Comparison of ENCODE assay signal across 8 cellular contexts in the genomic region with DNA sequence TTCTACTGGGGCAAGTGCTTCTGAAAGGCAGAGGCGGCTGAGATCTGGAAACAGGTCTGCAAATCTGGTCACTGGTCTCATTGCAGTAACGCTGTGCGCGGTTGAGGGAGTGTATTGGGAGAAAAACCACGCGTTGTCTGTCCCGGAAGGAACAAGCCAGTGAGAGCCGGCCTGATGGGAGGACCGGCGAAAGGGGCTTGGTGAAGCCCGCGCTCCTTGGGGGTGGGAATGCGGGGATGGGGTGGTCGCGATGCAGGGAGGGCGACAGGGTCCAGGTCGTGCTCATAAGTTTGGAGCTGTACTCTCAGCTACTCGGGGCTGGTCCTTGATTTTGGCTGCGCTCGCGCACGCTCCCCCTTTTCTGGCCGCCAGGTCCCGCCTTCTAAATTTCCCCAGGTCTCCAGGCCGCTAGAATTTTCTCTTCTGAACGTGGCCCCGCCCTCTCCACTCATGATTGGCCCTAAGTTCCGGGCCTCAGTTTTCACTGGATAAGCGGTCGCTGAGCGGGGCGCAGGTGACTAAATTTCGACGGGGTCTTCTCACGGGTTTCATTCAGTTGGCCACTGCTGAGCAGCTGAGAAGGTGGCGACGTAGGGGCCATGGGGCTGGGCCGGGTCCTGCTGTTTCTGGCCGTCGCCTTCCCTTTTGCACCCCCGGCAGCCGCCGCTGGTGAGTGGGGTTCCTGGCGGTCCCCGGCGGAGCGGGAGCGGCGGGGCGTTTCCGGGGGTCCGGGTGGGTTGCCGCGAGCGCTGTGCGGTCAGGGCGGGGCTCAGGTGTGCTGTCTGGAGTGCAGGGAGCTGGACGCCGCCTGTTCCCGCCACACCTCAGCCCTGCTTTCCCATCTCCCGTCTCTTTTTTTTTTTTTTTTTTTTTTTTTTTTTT. TPM values are rescaled to one million over a fixed set of nuclear protein-coding genes. Genes with fewer than 3 reads are reported as not detected.
DNase-seq lines count a peak whose midpoint lies in the region; ATAC-seq and TF ChIP-seq lines count a peak whose summit lies in the region.

Gene MICB (plus strand): TSS at position 551 of the 882 bp plus-strand sequence. CDS start 49 bp downstream, at position 600.

- TF ChIP-seq CTCF in GM12864 (IDR thresholded peaks at IDR 0.05; ENCODE audit: low read depth, low read length, missing control alignments), result no peak

- ATAC-seq in HG02763 (IDR thresholded peaks at IDR 0.05; ENCODE audit: unreplicated experiment), result peak; percentile 57

- peak within 1 kb of the TSS; percentile 70 for H3K4me3 ChIP-seq in GM12864 (ENCODE audit: low read depth, low read length)

- DNase-seq in GM12864 (ENCODE audit: low read depth), result peak; percentile 56
- DNase-seq in NCI-H226, result peak; percentile 85
- DNase-seq in activated CD8-positive, alpha-beta memory T cell treated with anti-CD3 and anti-CD28 coated beads for 1 hour (ENCODE audit: extremely low read depth in 1 of 2, low read depth in 1 of 2), result peak; percentile 72 to 76
- DNase-seq in effector CD8-positive, alpha-beta T cell (lab: John Stamatoyannopoulos, UW), result peak; percentile 85
- peak; percentile 81 to 85 for DNase-seq in lung microvascular endothelial cell (ENCODE audit: low read depth in 2 of 2)
- DNase-seq in stimulated activated CD8-positive, alpha-beta memory T cell treated with anti-CD3 and anti-CD28 coated beads, Interleukin-12 subunit alpha, Interleukin-12 subunit beta, amount 100 ng/mL, for 4 hours (ENCODE audit: low read depth), result peak; percentile 72
- no peak for DNase-seq in midbrain (lab: John Stamatoyannopoulos, UW)

RNA-seq across cellular contexts. Expression of gene MICB, which starts in this region (rescaled TPM):
- total RNA-seq in lung microvascular endothelial cell, result 5.0 and 9.8 TPM in 2 replicates
